Comparison of ENCODE assay signal across 8 cellular contexts in genomic region chr13:30743319-30744055, GRCh38. TPM values are rescaled to one million over a fixed set of nuclear protein-coding genes. Genes with fewer than 3 reads are reported as not detected.
DNase-seq lines count a peak whose midpoint lies in the region; ATAC-seq and TF ChIP-seq lines count a peak whose summit lies in the region.

No MANE protein-coding gene starts in this region.

- H4K20me1 ChIP-seq in MM.1S (ENCODE audit: insufficient read depth, low read length) = no peaks in the 10 kb centered on the region

- no peak overlapping the region for H3K9ac ChIP-seq in MM.1S (ENCODE audit: low read length)

- peaks cover 66% of the 10 kb centered on the region for H3K4me1 Mint-ChIP-seq in central memory CD8-positive, alpha-beta T cell
- H3K4me1 Mint-ChIP-seq in naive B cell = peaks cover 50 to 61% (median 53%) of the 10 kb centered on the region in 3 donors

- H2AFZ ChIP-seq in MM.1S (ENCODE audit: low read length) = no peak overlapping the region

- no peaks in the 10 kb centered on the region for H3K9me3 ChIP-seq in MM.1S (replicated peaks; ENCODE audit: insufficient read depth, low read length)

- peak; percentile 2 for ATAC-seq in central memory CD8-positive, alpha-beta T cell (replicated peaks; ENCODE audit: extremely low read depth, poor library complexity, severe bottlenecking)
- no peak for ATAC-seq in naive B cell (ENCODE audit: low read depth in 2 of 2)

- H3K79me2 ChIP-seq in MM.1S (ENCODE audit: low read length) = no peaks in the 10 kb centered on the region

- peak overlapping the region; percentile 80; the same call in 1 of the 2 replicates for H3K27ac ChIP-seq in MM.1S (ENCODE audit: low read length)

- H3K27me3 ChIP-seq in BJ (ENCODE audit: control insufficient read depth, insufficient read depth, low read length) (peaks cover 3% of the 10 kb centered on the region), MM.1S (replicated peaks; ENCODE audit: insufficient read depth, low read length) (no peaks in the 10 kb centered on the region)

- H3K4me2 ChIP-seq in MM.1S (ENCODE audit: low read depth, low read length) = peak overlapping the region; percentile 40; the same call in 1 of the 2 replicates

- CTCF ChIA-PET in BJ (lab: Yijun Ruan, JAX) = interaction anchor here (0.8 to 1.5 kb wide), 4 partner anchors 9 to 53 kb away, joined by 3 read pairs; no protein-coding TSS in a partner anchor

- H3K27ac Mint-ChIP-seq in central memory CD8-positive, alpha-beta T cell (ENCODE audit: low read depth) = peak overlapping the region; percentile 87
- peak overlapping the region; percentile 35 to 84 (median 60) for H3K27ac Mint-ChIP-seq in naive B cell

- peaks cover 25% of the 10 kb centered on the region for H3K4me1 ChIP-seq in MM.1S (ENCODE audit: low read length)

- POLR2A ChIA-PET in BJ (lab: Charles Lee) = interaction anchor here (0.5 to 0.7 kb wide), 3 partner anchors 9 to 127 kb away, joined by 3 to 8 read pairs (median 4); no protein-coding TSS in a partner anchor

- no peaks in the 10 kb centered on the region for H3K9me2 ChIP-seq in MM.1S (replicated peaks; ENCODE audit: insufficient read depth, low read length)

- no peaks in the 10 kb centered on the region for H3K9me3 Mint-ChIP-seq in central memory CD8-positive, alpha-beta T cell
- no peaks in the 10 kb centered on the region for H3K9me3 Mint-ChIP-seq in naive B cell

- peaks cover 19% of the 10 kb centered on the region for H3K36me3 Mint-ChIP-seq in central memory CD8-positive, alpha-beta T cell (ENCODE audit: insufficient read depth)
- peaks cover 23 to 37% of the 10 kb centered on the region in 2 donors for H3K36me3 Mint-ChIP-seq in naive B cell

- DNase-seq in BJ (ENCODE audit: low read depth) (peak; percentile 96), MM.1S (no peak), naive B cell (no peak), GM10266 (ENCODE audit: extremely low spot score) (no peak), mesenteric fat pad (ENCODE audit: low spot score) (no peak)
- DNase-seq in central memory CD8-positive, alpha-beta T cell (ENCODE audit: low spot score in 2 of 2) = no peak
- no peak for DNase-seq in stimulated activated CD4-positive, alpha-beta T cell treated with anti-CD3 and anti-CD28 coated beads, Interleukin-4, amount 100 ng/mL, for 4 hours
- DNase-seq in activated naive CD4-positive, alpha-beta T cell treated with anti-CD3 and anti-CD28 coated beads, Interleukin-2, amount 50 U/mL, for 16 hours = no peak

- H3K4me3 ChIP-seq in BJ (ENCODE audit: low read depth, low read length) (no peak overlapping the region), MM.1S (ENCODE audit: low read length) (no peak overlapping the region)

- no peak for TF ChIP-seq CTCF in BJ (IDR thresholded peaks at IDR 0.05; ENCODE audit: insufficient read depth, low read depth, low read length)
- TF ChIP-seq CTCF in MM.1S (IDR thresholded peaks at IDR 0.05; ENCODE audit: low read length) = no peak
- TF ChIP-seq CTCF in GM10266 (IDR thresholded peaks at IDR 0.05; ENCODE audit: control insufficient read depth, insufficient read depth, low read depth, missing control alignments) = no peak

- H3K27me3 Mint-ChIP-seq in central memory CD8-positive, alpha-beta T cell = no peaks in the 10 kb centered on the region
- H3K27me3 Mint-ChIP-seq in naive B cell = no peaks in the 10 kb centered on the region

- peaks cover 4% of the 10 kb centered on the region; the same call in 1 of the 2 replicates for H3F3A ChIP-seq in MM.1S (ENCODE audit: insufficient read depth, low read length)

- H3K36me3 ChIP-seq in BJ (ENCODE audit: control insufficient read depth, insufficient read depth, low read length) (no peaks in the 10 kb centered on the region), MM.1S (replicated peaks; ENCODE audit: insufficient read depth, low read length) (no peaks in the 10 kb centered on the region)

- H3K4me3 Mint-ChIP-seq in central memory CD8-positive, alpha-beta T cell = peak overlapping the region; percentile 67
- peak overlapping the region in 2 of 8 donors; percentile 53 to 85 for H3K4me3 Mint-ChIP-seq in naive B cell

RNA-seq across cellular contexts. Expression of gene ALOX5AP, which starts 8.1 kb away (rescaled TPM):
- 0.11 and 0.40 TPM in 2 replicates for polyA plus RNA-seq in BJ (2011; rRNA removed)
- polyA minus RNA-seq in BJ (2011; rRNA and poly(A)+ RNA removed) = not detected in 2 replicates
- polyA plus RNA-seq in naive B cell (ENCODE audit: low read depth in 6 of 6) = 100 to 1,000 TPM; 312 to 603 (median 416) TPM
- 66.9 TPM for total RNA-seq in mesenteric fat pad

Comparison
In these comparisons a context has a peak if more than half of its experiments do, and no peak if none do; other contexts are left out.
1. RNA of gene ALOX5AP, which starts 8.1 kb away (polyA plus RNA-seq): 312 to 603 TPM in naive B cell; 0.11 to 0.40 TPM in BJ; every median in the first group is over 100 times any median in the second.